Comparison of ENCODE assay signal across 8 cellular contexts in genomic region chr11:73907191-73907590, GRCh38. TPM values are rescaled to one million over a fixed set of nuclear protein-coding genes. Genes with fewer than 3 reads are reported as not detected.
DNase-seq lines count a peak whose midpoint lies in the region; ATAC-seq and TF ChIP-seq lines count a peak whose summit lies in the region.

No MANE protein-coding gene starts in this region.

- H3K36me3 ChIP-seq in heart left ventricle (peaks cover 0 to 79% (median 52%) of the 10 kb centered on the region in 9 donors), upper lobe of right lung (peaks cover 51% of the 10 kb centered on the region)

- H3K9me3 ChIP-seq in T-helper 17 cell (ENCODE audit: control insufficient read depth, low read length, poor library complexity, severe bottlenecking) = no peaks in the 10 kb centered on the region
- no peaks in the 10 kb centered on the region for H3K9me3 ChIP-seq in heart left ventricle
- no peaks in the 10 kb centered on the region for H3K9me3 ChIP-seq in upper lobe of right lung

- H3K4me3 ChIP-seq in heart left ventricle (no peak overlapping the region), upper lobe of right lung (no peak overlapping the region)

- H3K27ac ChIP-seq in heart left ventricle = peak overlapping the region in 1 of 12 donors; percentile 19
- no peak overlapping the region for H3K27ac ChIP-seq in upper lobe of right lung

- TF ChIP-seq POLR2A in heart left ventricle (IDR thresholded peaks at IDR 0.05) = no peak

- intact Hi-C loops in heart left ventricle (cut with DNase I) = no loop called here
- intact Hi-C loops in upper lobe of right lung (cut with DNase I) = no loop called here

- peaks cover 12% of the 10 kb centered on the region for H3K36me3 Mint-ChIP-seq in T-helper 17 cell (ENCODE audit: low read depth)

- H3K27ac Mint-ChIP-seq in T-helper 17 cell = peak overlapping the region; percentile 4

- H3K27me3 ChIP-seq in heart left ventricle (no peaks in the 10 kb centered on the region), upper lobe of right lung (no peaks in the 10 kb centered on the region)

- H3K4me1 ChIP-seq in heart left ventricle (peaks cover 0 to 9% (median 0%) of the 10 kb centered on the region in 12 donors), upper lobe of right lung (no peaks in the 10 kb centered on the region)

- peaks cover 7% of the 10 kb centered on the region for H3K4me1 Mint-ChIP-seq in T-helper 17 cell

- peak; percentile 37 for DNase-seq in stimulated activated CD4-positive, alpha-beta T cell treated with anti-CD3 and anti-CD28 coated beads, Interleukin-1b, Interleukin-23, amount 100 ng/mL, for 48 hours
- DNase-seq in stimulated activated CD4-positive, alpha-beta T cell treated with anti-CD3 and anti-CD28 coated beads, Interleukin-4, amount 100 ng/mL, for 1 hour = no peak
- no peak for DNase-seq in T-helper 17 cell
- DNase-seq in heart left ventricle = peak in 4 of 5 donors; percentile 9 to 45 (median 29)
- DNase-seq in upper lobe of right lung = no peak
- DNase-seq in NCI-H1930 (lab: John Stamatoyannopoulos, UW) = no peak
- DNase-seq in RPMI8226 = no peak

- 63 to 70% (median 68%) methylated on average over 4 of the region's 4 CpGs for WGBS in heart left ventricle, 4 donors

- TF ChIP-seq CTCF in heart left ventricle (IDR thresholded peaks at IDR 0.05) (peak in 5 of 12 donors; percentile 10 to 30 (median 26)), upper lobe of right lung (IDR thresholded peaks at IDR 0.05) (no peak)

- no peak overlapping the region for H3K4me3 Mint-ChIP-seq in T-helper 17 cell

- H3K27me3 Mint-ChIP-seq in T-helper 17 cell = no peaks in the 10 kb centered on the region

- ATAC-seq in T-helper 17 cell (peak; percentile 77), heart left ventricle (peak; percentile 82 to 98 (median 94)), upper lobe of right lung (peak; percentile 96), HG02623 (IDR thresholded peaks at IDR 0.05; ENCODE audit: unreplicated experiment) (no peak)

RNA-seq across cellular contexts. Expression of gene PAAF1, which starts 30.4 kb away (rescaled TPM):
- total RNA-seq in T-helper 17 cell (10 to 100 TPM; 11.4 to 14.8 TPM), heart left ventricle (10 to 100 TPM in 5 of 9 donors, 1 to 10 TPM in 4; 3.9 to 18.4 (median 11.1) TPM), upper lobe of right lung (13.9 TPM)
- 10 to 100 TPM; 11.4 to 13.0 TPM for polyA plus RNA-seq in heart left ventricle

RNA-seq across cellular contexts. Expression of gene COA4, which starts 30.5 kb away (rescaled TPM):
- total RNA-seq in T-helper 17 cell (10 to 100 TPM; 26.8 to 28.7 TPM), heart left ventricle (10 to 100 TPM; 46.0 to 83.4 (median 53.1) TPM), upper lobe of right lung (48.1 TPM)
- polyA plus RNA-seq in heart left ventricle = 100 to 1,000 TPM in 1 of 2 donors, 10 to 100 TPM in 1; 83.9 to 136 TPM

RNA-seq across cellular contexts. Expression of gene DNAJB13, which starts 43.6 kb away (rescaled TPM):
- total RNA-seq in T-helper 17 cell = under 1 TPM in 1 of 2 donors, not detected in 1; 0.40 TPM
- total RNA-seq in heart left ventricle = not detected
- polyA plus RNA-seq in heart left ventricle = under 1 TPM in 1 of 2 donors, not detected in 1; 0.14 TPM
- not detected for total RNA-seq in upper lobe of right lung

Comparison
In these comparisons a context has a peak if more than half of its experiments do, and no peak if none do; other contexts are left out.
1. DNase-seq: peak in stimulated activated CD4-positive, alpha-beta T cell treated with anti-CD3 and anti-CD28 coated beads, Interleukin-1b, Interleukin-23, amount 100 ng/mL, for 48 hours (single experiment) and heart left ventricle (4 of 5); none in stimulated activated CD4-positive, alpha-beta T cell treated with anti-CD3 and anti-CD28 coated beads, Interleukin-4, amount 100 ng/mL, for 1 hour (single experiment), T-helper 17 cell (0 of 3), upper lobe of right lung (single experiment), NCI-H1930 (0 of 2) and RPMI8226 (single experiment).